In the genomic region with DNA sequence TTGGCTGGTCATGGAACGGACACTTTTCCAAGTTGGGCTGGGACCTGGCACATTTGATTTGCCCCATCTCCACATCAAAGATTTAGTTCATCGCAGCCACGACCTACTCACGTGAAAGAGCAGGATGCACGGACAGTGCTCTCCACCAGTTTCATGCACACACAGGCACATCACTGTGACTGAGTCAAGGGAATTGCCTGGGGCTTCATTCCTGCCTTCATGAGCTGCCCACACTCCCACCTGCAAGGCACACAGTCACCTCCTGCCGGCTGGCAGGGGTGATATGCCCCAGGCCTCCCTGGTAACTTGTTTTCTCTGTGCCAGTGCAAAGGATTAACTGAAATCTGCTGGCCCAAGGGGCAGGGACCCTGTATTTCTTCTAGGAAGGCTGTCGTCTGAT, we compare ENCODE assay signal across 19 cellular contexts. TPM values are rescaled to one million over a fixed set of nuclear protein-coding genes. Genes with fewer than 3 reads are reported as not detected.
A peak's percentile ranks its signal among the peaks of the same experiment; 100 is the strongest.
DNase-seq lines count a peak whose midpoint lies in the region; ATAC-seq and TF ChIP-seq lines count a peak whose summit lies in the region.
"Had no signal": no experiment of that assay in that cellular context is flagged by ENCODE, and none has a peak within 500 bp of the region (broad histone marks: within the 10 kb centered on the region; RNA-seq: fewer than 3 reads in every experiment).

No MANE protein-coding gene starts in this region.

- H3K4me3 ChIP-seq in mammary epithelial cell (replicated peaks in 1 of 3; ENCODE audit: insufficient read depth in 1 of 3, low read depth in 2 of 3, low read length in 3 of 3) = no peak overlapping the region
- no peak overlapping the region for H3K4me3 ChIP-seq in breast epithelium
- H3K4me3 ChIP-seq in endodermal cell (ENCODE audit: low read length) = no peak overlapping the region
- no peak overlapping the region for H3K4me3 ChIP-seq in dorsolateral prefrontal cortex
- H3K4me3 ChIP-seq: A549, GM23248 had no signal

- no peak overlapping the region for H3K4me3 Mint-ChIP-seq in endodermal cell
- no peak overlapping the region for H3K4me3 Mint-ChIP-seq in activated T-helper 1 cell treated with anti-CD3 and anti-CD28 coated beads, Interleukin-12 subunit alpha, Interleukin-12 subunit beta, Interleukin-2, Interleukin-4 antibody, amounts not matched to agents 30 ng/mL and 10 ng/mL and 1 ng/mL, durations not matched to agents 14 hours and 24 hours and 36 hours
- H3K4me3 Mint-ChIP-seq: CD4-positive, alpha-beta T cell; IgD-negative memory B cell had no signal

- no peaks in the 10 kb centered on the region for H3K9me3 Mint-ChIP-seq in endodermal cell
- no peaks in the 10 kb centered on the region for H3K9me3 Mint-ChIP-seq in activated T-helper 1 cell treated with anti-CD3 and anti-CD28 coated beads, Interleukin-12 subunit alpha, Interleukin-12 subunit beta, Interleukin-2, Interleukin-4 antibody, amounts not matched to agents 30 ng/mL and 10 ng/mL and 1 ng/mL, durations not matched to agents 14 hours and 24 hours and 36 hours
- H3K9me3 Mint-ChIP-seq: CD4-positive, alpha-beta T cell had no signal

- H3K79me2 ChIP-seq in mammary epithelial cell (ENCODE audit: insufficient read depth, low read length) = no peaks in the 10 kb centered on the region

- no peak for ATAC-seq in HG02970 (IDR thresholded peaks at IDR 0.05; ENCODE audit: low FRiP score, unreplicated experiment)
- ATAC-seq: A549, HCT116, HepG2 had no signal

- no peaks in the 10 kb centered on the region for H4K20me1 ChIP-seq in mammary epithelial cell (ENCODE audit: insufficient read depth, low read length)

- H3K4me2 ChIP-seq in mammary epithelial cell (ENCODE audit: insufficient read depth, low read depth, low read length) = no peak overlapping the region
- H3K4me2 ChIP-seq: A549 had no signal

- TF ChIP-seq CTCF in mammary epithelial cell (conservative IDR thresholded peaks at IDR 0.05 in 1 of 2, IDR thresholded peaks at IDR 0.05 in 1 of 2; ENCODE audit: extremely low read depth in 1 of 2, insufficient read depth in 1 of 2, low read depth in 1 of 2, low read length in 2 of 2) (no peak), breast epithelium (IDR thresholded peaks at IDR 0.05) (no peak), endodermal cell (conservative IDR thresholded peaks at IDR 0.05) (no peak), dorsolateral prefrontal cortex (IDR thresholded peaks at IDR 0.05 in 54 of 56, conservative IDR thresholded peaks at IDR 0.05 in 2 of 56; ENCODE audit: low read depth in 1 of 56, partially characterized antibody in 56 of 56) (no peak)

- H2AFZ ChIP-seq in mammary epithelial cell (ENCODE audit: low read depth, low read length) = no peak overlapping the region
- H2AFZ ChIP-seq: GM23248 had no signal

- intact Hi-C loops in mammary epithelial cell (cut with micrococcal nuclease) (no loop called here), breast epithelium (cut with DNase I; ENCODE audit: low total_unique reads) (no loop called here), dorsolateral prefrontal cortex (cut with DNase I) (no loop called here)
- intact Hi-C loops in activated T-helper 1 cell treated with anti-CD3 and anti-CD28 coated beads, Interleukin-12 subunit alpha, Interleukin-12 subunit beta, Interleukin-2, Interleukin-4 antibody, amounts not matched to agents 30 ng/mL and 10 ng/mL and 1 ng/mL, durations not matched to agents 14 hours and 24 hours and 36 hours (cut with micrococcal nuclease) = no loop called here

- H3K4me1 ChIP-seq in mammary epithelial cell (ENCODE audit: insufficient read depth, low read length) = no peaks in the 10 kb centered on the region
- no peaks in the 10 kb centered on the region for H3K4me1 ChIP-seq in breast epithelium
- H3K4me1 ChIP-seq in endodermal cell (ENCODE audit: control insufficient read depth, insufficient read depth, low read length) = no peaks in the 10 kb centered on the region
- H3K4me1 ChIP-seq: A549 had no signal

- peaks cover 22% of the 10 kb centered on the region for H3K4me1 Mint-ChIP-seq in endodermal cell
- no peaks in the 10 kb centered on the region for H3K4me1 Mint-ChIP-seq in activated T-helper 1 cell treated with anti-CD3 and anti-CD28 coated beads, Interleukin-12 subunit alpha, Interleukin-12 subunit beta, Interleukin-2, Interleukin-4 antibody, amounts not matched to agents 30 ng/mL and 10 ng/mL and 1 ng/mL, durations not matched to agents 14 hours and 24 hours and 36 hours (ENCODE audit: low read depth)
- H3K4me1 Mint-ChIP-seq: IgD-negative memory B cell had no signal

- in situ Hi-C loops in mammary epithelial cell (cut with MboI; ENCODE audit: low sequenced_read_pairs in 2 of 2) = no loop called here

- H3K27me3 ChIP-seq in mammary epithelial cell (ENCODE audit: insufficient read depth, low read length) = no peaks in the 10 kb centered on the region
- H3K27me3 ChIP-seq in breast epithelium = no peaks in the 10 kb centered on the region
- H3K27me3 ChIP-seq in endodermal cell (ENCODE audit: control insufficient read depth, insufficient read depth, low read length, poor library complexity, severe bottlenecking) = no peaks in the 10 kb centered on the region
- peaks cover 0 to 7% (median 0%) of the 10 kb centered on the region in 45 donors for H3K27me3 ChIP-seq in dorsolateral prefrontal cortex

- peaks cover 25% of the 10 kb centered on the region for H3K27me3 Mint-ChIP-seq in endodermal cell (ENCODE audit: insufficient read depth)
- no peaks in the 10 kb centered on the region for H3K27me3 Mint-ChIP-seq in activated T-helper 1 cell treated with anti-CD3 and anti-CD28 coated beads, Interleukin-12 subunit alpha, Interleukin-12 subunit beta, Interleukin-2, Interleukin-4 antibody, amounts not matched to agents 30 ng/mL and 10 ng/mL and 1 ng/mL, durations not matched to agents 14 hours and 24 hours and 36 hours (ENCODE audit: insufficient read depth)
- H3K27me3 Mint-ChIP-seq: IgD-negative memory B cell had no signal

- H3K9me3 ChIP-seq in mammary epithelial cell (replicated peaks; ENCODE audit: insufficient read depth, low read length) (no peaks in the 10 kb centered on the region), breast epithelium (no peaks in the 10 kb centered on the region), endodermal cell (ENCODE audit: control insufficient read depth, low read length) (no peaks in the 10 kb centered on the region)
- H3K9me3 ChIP-seq: A549 had no signal

- dilution Hi-C loops in mammary epithelial cell (cut with HindIII; ENCODE audit: low sequenced_read_pairs) = no loop called here

- no peak for TF ChIP-seq POLR2A in breast epithelium (IDR thresholded peaks at IDR 0.05)

- DNase-seq in mammary epithelial cell (peak; percentile 53), breast epithelium (ENCODE audit: low spot score in 2 of 2) (no peak), endodermal cell (peak; percentile 31), islet precursor cell (peak; percentile 54), dorsolateral prefrontal cortex (no peak), HCEC 1CT (no peak)
- DNase-seq in activated T-helper 1 cell treated with anti-CD3 and anti-CD28 coated beads, Interleukin-12 subunit alpha, Interleukin-12 subunit beta, Interleukin-2, Interleukin-4 antibody, amounts not matched to agents 30 ng/mL and 10 ng/mL and 1 ng/mL, durations not matched to agents 14 hours and 24 hours and 36 hours (ENCODE audit: low spot score) = no peak
- DNase-seq: AML-193; CD4-positive, alpha-beta T cell; DMS79 treated with DMSO at 0.1 percent for 48 hours; GM23248 had no signal

- CTCF ChIA-PET in mammary epithelial cell (lab: Charles Lee; ENCODE audit: low non-redundant PET) = no interaction called here

- H3K27ac ChIP-seq in mammary epithelial cell (ENCODE audit: insufficient read depth, low read depth, low read length) (no peak overlapping the region), breast epithelium (no peak overlapping the region), endodermal cell (ENCODE audit: low read depth, low read length) (no peak overlapping the region), dorsolateral prefrontal cortex (no peak overlapping the region)
- H3K27ac ChIP-seq: 22Rv1, A549, C4-2B, GM23248 had no signal

- H3K36me3 Mint-ChIP-seq in endodermal cell (ENCODE audit: low read depth) = no peaks in the 10 kb centered on the region
- no peaks in the 10 kb centered on the region for H3K36me3 Mint-ChIP-seq in activated T-helper 1 cell treated with anti-CD3 and anti-CD28 coated beads, Interleukin-12 subunit alpha, Interleukin-12 subunit beta, Interleukin-2, Interleukin-4 antibody, amounts not matched to agents 30 ng/mL and 10 ng/mL and 1 ng/mL, durations not matched to agents 14 hours and 24 hours and 36 hours (ENCODE audit: low read depth)
- H3K36me3 Mint-ChIP-seq: IgD-negative memory B cell had no signal

- H3K27ac Mint-ChIP-seq in endodermal cell = no peak overlapping the region
- no peak overlapping the region for H3K27ac Mint-ChIP-seq in activated T-helper 1 cell treated with anti-CD3 and anti-CD28 coated beads, Interleukin-12 subunit alpha, Interleukin-12 subunit beta, Interleukin-2, Interleukin-4 antibody, amounts not matched to agents 30 ng/mL and 10 ng/mL and 1 ng/mL, durations not matched to agents 14 hours and 24 hours and 36 hours
- H3K27ac Mint-ChIP-seq: CD4-positive, alpha-beta T cell; IgD-negative memory B cell had no signal

- H3K36me3 ChIP-seq in mammary epithelial cell (ENCODE audit: insufficient read depth, low read length) (no peaks in the 10 kb centered on the region), breast epithelium (no peaks in the 10 kb centered on the region), endodermal cell (ENCODE audit: control insufficient read depth, insufficient read depth, low read length) (no peaks in the 10 kb centered on the region)

- H3K9ac ChIP-seq in mammary epithelial cell (ENCODE audit: insufficient read depth, low read length) (no peak overlapping the region), endodermal cell (ENCODE audit: extremely low read depth, low read length, poor library complexity, severe bottlenecking) (no peak overlapping the region)
- H3K9ac ChIP-seq: GM23248 had no signal

- WGBS in mammary epithelial cell (ENCODE audit: low coverage, missing lambda C conversion rate) = 33% methylated on average over 7 of the region's 7 CpGs
- 95 to 96% methylated on average over 7 of the region's 7 CpGs for WGBS in endodermal cell (ENCODE audit: insufficient coverage in 1 of 2, insufficient read length in 1 of 2), 2 experiments

- BruUV-seq in mammary epithelial cell (replicated peaks; lab: Mats Ljungman, UMichigan) = no TSS peak

RNA-seq across cellular contexts. Expression of gene CST1, which starts 23.3 kb away (rescaled TPM):
- total RNA-seq in mammary epithelial cell (not detected), breast epithelium (not detected), endodermal cell (1,000 to 10,000 TPM in 1 of 2 donors, 100 to 1,000 TPM in 1; 123 to 1,051 TPM), dorsolateral prefrontal cortex (1 to 10 TPM in 2 of 120 experiments, under 1 TPM in 1, not detected in 117; 0.78 to 2.0 (median 1.3) TPM)
- polyA plus RNA-seq in mammary epithelial cell = not detected
- not detected for polyA minus RNA-seq in mammary epithelial cell
- polyA plus RNA-seq in endodermal cell (2013, experiment 1 of 2) = 161 TPM
- polyA plus RNA-seq in endodermal cell (2013, experiment 2 of 2) = 92.8 TPM
- not detected in 2 replicates for total RNA-seq in activated T-helper 1 cell treated with anti-CD3 and anti-CD28 coated beads, Interleukin-12 subunit alpha, Interleukin-12 subunit beta, Interleukin-2, Interleukin-4 antibody, amounts not matched to agents 30 ng/mL and 10 ng/mL and 1 ng/mL, durations not matched to agents 14 hours and 24 hours and 36 hours
- total RNA-seq: CD4-positive, alpha-beta T cell; GM23248; HepG2 had no signal
- polyA plus RNA-seq: BJ, GM23248, IgD-negative memory B cell had no signal

RNA-seq across cellular contexts. Expression of gene CST2, which starts 52.4 kb away (rescaled TPM):
- total RNA-seq in mammary epithelial cell = not detected
- polyA plus RNA-seq in mammary epithelial cell = not detected
- not detected for polyA minus RNA-seq in mammary epithelial cell
- total RNA-seq in breast epithelium = not detected
- total RNA-seq in endodermal cell = under 1 TPM in 1 of 2 donors, not detected in 1; 0.62 TPM
- 0.71 TPM for polyA plus RNA-seq in endodermal cell (2013, experiment 1 of 2)
- polyA plus RNA-seq in endodermal cell (2013, experiment 2 of 2) = 0.46 TPM
- total RNA-seq in dorsolateral prefrontal cortex = not detected
- not detected in 2 replicates for total RNA-seq in activated T-helper 1 cell treated with anti-CD3 and anti-CD28 coated beads, Interleukin-12 subunit alpha, Interleukin-12 subunit beta, Interleukin-2, Interleukin-4 antibody, amounts not matched to agents 30 ng/mL and 10 ng/mL and 1 ng/mL, durations not matched to agents 14 hours and 24 hours and 36 hours
- total RNA-seq: CD4-positive, alpha-beta T cell; HepG2 had no signal
- polyA plus RNA-seq: A549, BJ, HepG2, IgD-negative memory B cell had no signal

Comparison
In these comparisons a context has a peak if more than half of its experiments do, and no peak if none do; other contexts are left out.
1. DNase-seq: peak in mammary epithelial cell (single experiment), endodermal cell (single experiment) and islet precursor cell (single experiment); none in breast epithelium (0 of 2), dorsolateral prefrontal cortex (0 of 10), HCEC 1CT (single experiment) and activated T-helper 1 cell treated with anti-CD3 and anti-CD28 coated beads, Interleukin-12 subunit alpha, Interleukin-12 subunit beta, Interleukin-2, Interleukin-4 antibody, amounts not matched to agents 30 ng/mL and 10 ng/mL and 1 ng/mL, durations not matched to agents 14 hours and 24 hours and 36 hours (single experiment).
2. RNA of gene CST1, which starts 23.3 kb away (total RNA-seq): 123 to 1,051 TPM in endodermal cell; not detected in mammary epithelial cell, not detected in breast epithelium, 0.78 to 2.0 TPM in dorsolateral prefrontal cortex and not detected in activated T-helper 1 cell treated with anti-CD3 and anti-CD28 coated beads, Interleukin-12 subunit alpha, Interleukin-12 subunit beta, Interleukin-2, Interleukin-4 antibody, amounts not matched to agents 30 ng/mL and 10 ng/mL and 1 ng/mL, durations not matched to agents 14 hours and 24 hours and 36 hours; every median in the first group is over 10 times any median in the second.